In genomic region chr17:48317732-48318131, GRCh38 we compare ENCODE assay signal across 2 cellular contexts.
TF ChIP-seq lines count a peak whose summit lies in the region.

No MANE protein-coding gene starts in this region.

TF ChIP-seq in HEK293, 187 proteins besides CTCF, POLR2A, EP300 and RAD21 (continued from another document):
- TF ChIP-seq ZNF148 (tag by site-specific recombination; IDR thresholded peaks at IDR 0.05; ENCODE audit: borderline replicate concordance) (no peak), EGR2 (tag by site-specific recombination; IDR thresholded peaks at IDR 0.05; ENCODE audit: low read depth) (no peak), SCRT2 (tag by site-specific recombination; IDR thresholded peaks at IDR 0.05) (peak; percentile 87), ZNF391 (tag by site-specific recombination; IDR thresholded peaks at IDR 0.05; ENCODE audit: borderline replicate concordance, low read depth) (no peak), ZFHX2 (tag by site-specific recombination; conservative IDR thresholded peaks at IDR 0.05) (no peak), ZNF645 (tag by site-specific recombination; IDR thresholded peaks at IDR 0.05) (no peak), ZNF274 (IDR thresholded peaks at IDR 0.05; ENCODE audit: low read length) (no peak), ZNF274 (tag by site-specific recombination; IDR thresholded peaks at IDR 0.05; ENCODE audit: borderline replicate concordance) (no peak), ZNF341 (tag by site-specific recombination; IDR thresholded peaks at IDR 0.05; ENCODE audit: low read depth) (no peak), PRDM1 (tag by site-specific recombination; IDR thresholded peaks at IDR 0.05) (peak; percentile 45), SCRT1 (tag by site-specific recombination; IDR thresholded peaks at IDR 0.05; ENCODE audit: borderline replicate concordance) (peak; percentile 68; the same call in 1 of the 2 replicates)

TF ChIP-seq in K562, 482 proteins besides CTCF, POLR2A, EP300 and RAD21 (continued from another document):
- no peak for TF ChIP-seq ZHX1 (conservative IDR thresholded peaks at IDR 0.05; ENCODE audit: low read length)
- no peak for TF ChIP-seq RREB1 (CRISPR knock-in tag; IDR thresholded peaks at IDR 0.05)
- no peak for TF ChIP-seq DACH1 (IDR thresholded peaks at IDR 0.05; ENCODE audit: partially characterized antibody)
- no peak for TF ChIP-seq SRSF1 (IDR thresholded peaks at IDR 0.05; ENCODE audit: low read depth, low read length)
- TF ChIP-seq ZNF77 (CRISPR knock-in tag; IDR thresholded peaks at IDR 0.05), result no peak
- TF ChIP-seq GATAD2B (IDR thresholded peaks at IDR 0.05; ENCODE audit: borderline replicate concordance), result no peak
- TF ChIP-seq HDAC3 (IDR thresholded peaks at IDR 0.05; ENCODE audit: borderline replicate concordance, partially characterized antibody), result no peak
